In genomic region chr17:64008830-64009229, GRCh38 we compare ENCODE assay signal across 21 cellular contexts. TPM values are rescaled to one million over a fixed set of nuclear protein-coding genes. Genes with fewer than 3 reads are reported as not detected.
DNase-seq lines count a peak whose midpoint lies in the region; ATAC-seq and TF ChIP-seq lines count a peak whose summit lies in the region.
"Had no signal": no experiment of that assay in that cellular context is flagged by ENCODE, and none has a peak within 500 bp of the region (broad histone marks: within the 10 kb centered on the region; RNA-seq: fewer than 3 reads in every experiment).

No MANE protein-coding gene starts in this region.

- H3K4me3 Mint-ChIP-seq in HFFc6, result no peak overlapping the region
- H3K4me3 Mint-ChIP-seq in effector memory CD8-positive, alpha-beta T cell, result peak overlapping the region in 1 of 2 donors; percentile 7

- no peaks in the 10 kb centered on the region for H3K27me3 ChIP-seq in spleen (replicated peaks in 1 of 7)
- no peaks in the 10 kb centered on the region for H3K27me3 ChIP-seq in uterus
- H3K27me3 ChIP-seq: transverse colon had no signal

- no peak overlapping the region for H3K4me3 ChIP-seq in spleen
- H3K4me3 ChIP-seq in uterus, result no peak overlapping the region
- H3K4me3 ChIP-seq: A549, transverse colon had no signal

- H3K36me3 Mint-ChIP-seq in HFFc6 (ENCODE audit: low read depth), result no peaks in the 10 kb centered on the region; the same call in 1 of the 2 replicates
- H3K36me3 Mint-ChIP-seq in effector memory CD8-positive, alpha-beta T cell (ENCODE audit: insufficient read depth), result peaks cover 48% of the 10 kb centered on the region

- 33 to 52% (median 46%) methylated on average over 4 of the region's 4 CpGs for WGBS in spleen, 5 donors

- DNase-seq in activated CD8-positive, alpha-beta memory T cell treated with anti-CD3 and anti-CD28 coated beads for 24 hours, result peak; percentile 44
- DNase-seq in activated CD8-positive, alpha-beta memory T cell treated with anti-CD3 and anti-CD28 coated beads, Interleukin-2, amount 50 U/mL, for 4 hours, result no peak
- no peak for DNase-seq in HFFc6
- DNase-seq in effector memory CD8-positive, alpha-beta T cell, result no peak
- DNase-seq in spleen, result no peak
- no peak for DNase-seq in ureter (ENCODE audit: low spot score)
- DNase-seq in SW 1271 (lab: John Stamatoyannopoulos, UW), result no peak
- DNase-seq in uterus, result no peak
- DNase-seq: activated CD4-positive, alpha-beta T cell treated with anti-CD3 and anti-CD28 coated beads for 4 hours; cerebellar nuclear complex; glutamatergic neuron; kidney; MM.1S; NCI-H2081 treated with DMSO at 0.1 percent for 48 hours; NCI-H69; transverse colon had no signal

- TF ChIP-seq CTCF in HFFc6 (IDR thresholded peaks at IDR 0.05), result no peak
- no peak for TF ChIP-seq CTCF in spleen (IDR thresholded peaks at IDR 0.05 in 8 of 11, conservative IDR thresholded peaks at IDR 0.05 in 3 of 11)
- TF ChIP-seq CTCF in uterus (IDR thresholded peaks at IDR 0.05), result no peak

- H3K4me1 ChIP-seq in spleen, result peaks cover 32 to 100% (median 75%) of the 10 kb centered on the region in 6 donors
- no peaks in the 10 kb centered on the region for H3K4me1 ChIP-seq in uterus

- H3K4me1 Mint-ChIP-seq in HFFc6 (ENCODE audit: low read depth), result peaks cover 49% of the 10 kb centered on the region
- H3K4me1 Mint-ChIP-seq in effector memory CD8-positive, alpha-beta T cell (ENCODE audit: low read depth in 2 of 2), result peaks cover 43 to 52% of the 10 kb centered on the region in 2 donors

- intact Hi-C loops in spleen (cut with DNase I; ENCODE audit: low total_unique reads), result no loop called here
- intact Hi-C loops in uterus (cut with DNase I; ENCODE audit: low total_unique reads), result no loop called here

- H3K9me3 Mint-ChIP-seq in HFFc6, result no peaks in the 10 kb centered on the region
- H3K9me3 Mint-ChIP-seq in effector memory CD8-positive, alpha-beta T cell, result no peaks in the 10 kb centered on the region
- H3K9me3 Mint-ChIP-seq: activated naive CD4-positive, alpha-beta T cell treated with anti-CD3 and anti-CD28 coated beads, Interleukin-2, amount 50 U/mL, for 72 hours had no signal

- H3K27ac ChIP-seq in spleen, result peak overlapping the region in 7 of 8 donors; percentile 56 to 89 (median 83)
- H3K27ac ChIP-seq in uterus, result peak overlapping the region in 1 of 2 donors; percentile 46
- H3K27ac ChIP-seq: transverse colon had no signal

- H3K27ac Mint-ChIP-seq in HFFc6, result peak overlapping the region; percentile 61; the same call in 1 of the 2 replicates
- peak overlapping the region; percentile 82 to 100 for H3K27ac Mint-ChIP-seq in effector memory CD8-positive, alpha-beta T cell
- H3K27ac Mint-ChIP-seq: progenitor cell of endocrine pancreas had no signal

- H3K9me3 ChIP-seq in spleen (no peaks in the 10 kb centered on the region), uterus (no peaks in the 10 kb centered on the region)
- H3K9me3 ChIP-seq: A549, transverse colon had no signal

- H3K27me3 Mint-ChIP-seq in HFFc6 (ENCODE audit: insufficient read depth), result peaks cover 4% of the 10 kb centered on the region
- no peaks in the 10 kb centered on the region for H3K27me3 Mint-ChIP-seq in effector memory CD8-positive, alpha-beta T cell

- no peak for ATAC-seq in effector memory CD8-positive, alpha-beta T cell (replicated peaks)

- no peak for TF ChIP-seq POLR2A in spleen (IDR thresholded peaks at IDR 0.05)
- no peak for TF ChIP-seq POLR2A in uterus (IDR thresholded peaks at IDR 0.05)

- H3K36me3 ChIP-seq in spleen (peaks cover 0 to 70% (median 18%) of the 10 kb centered on the region in 6 donors), uterus (no peaks in the 10 kb centered on the region)
- H3K36me3 ChIP-seq: transverse colon had no signal

RNA-seq across cellular contexts. Expression of gene PRR29, which starts 10.7 kb away (rescaled TPM):
- total RNA-seq in HFFc6 (2021; fragmentation: NEBNext Ultra II Directional; extraction: Animal tissue kit (Norgen Biotek cat#: 25700)), result under 1 TPM in 3 of 6 experiments, not detected in 3; 0.17 to 0.27 (median 0.19) TPM
- total RNA-seq in spleen, result 1 to 10 TPM; 1.6 to 9.1 (median 3.5) TPM
- polyA plus RNA-seq in spleen, result 1 to 10 TPM in 1 of 3 donors, under 1 TPM in 2; 0.65 to 3.6 (median 0.73) TPM
- 3.5 TPM for total RNA-seq in ureter
- 1 to 10 TPM in 2 of 4 donors, under 1 TPM in 1, not detected in 1; 0.29 to 2.8 (median 1.5) TPM for total RNA-seq in uterus
- total RNA-seq: transverse colon had no signal

RNA-seq across cellular contexts. Expression of gene ICAM2, which starts 11.6 kb away (rescaled TPM):
- total RNA-seq in HFFc6 (2021; fragmentation: NEBNext Ultra II Directional; extraction: Animal tissue kit (Norgen Biotek cat#: 25700)), result 1 to 10 TPM in 4 of 6 experiments, under 1 TPM in 2; 0.91 to 2.5 (median 1.3) TPM
- total RNA-seq in spleen (100 to 1,000 TPM; 136 to 412 (median 275) TPM), ureter (39.0 TPM), uterus (100 to 1,000 TPM in 1 of 4 donors, 10 to 100 TPM in 3; 20.6 to 108 (median 42.4) TPM)
- polyA plus RNA-seq in spleen, result 100 to 1,000 TPM in 1 of 3 donors, 10 to 100 TPM in 2; 79.2 to 108 (median 86.7) TPM
- polyA plus RNA-seq: A549 had no signal

RNA-seq across cellular contexts. Expression of gene SCN4A, which starts 36.1 kb away (rescaled TPM):
- total RNA-seq in HFFc6 (2021; fragmentation: NEBNext Ultra II Directional; extraction: Animal tissue kit (Norgen Biotek cat#: 25700)), result not detected
- 1 to 10 TPM in 5 of 7 donors, under 1 TPM in 2; 0.54 to 4.0 (median 1.3) TPM for total RNA-seq in spleen
- under 1 TPM; 0.14 to 0.70 (median 0.26) TPM for polyA plus RNA-seq in spleen
- total RNA-seq in ureter, result 2.2 TPM
- under 1 TPM in 2 of 4 donors, not detected in 2; 0.14 to 0.24 TPM for total RNA-seq in uterus
- total RNA-seq: epithelial cell of proximal tubule, HT1080 had no signal

Comparison
In these comparisons a context has a peak if more than half of its experiments do, and no peak if none do; other contexts are left out.
1. RNA of gene ICAM2, which starts 11.6 kb away (total RNA-seq): 136 to 412 TPM in spleen, 20.6 to 108 TPM in uterus and 39.0 TPM in ureter (single experiment); 0.91 to 2.5 TPM in HFFc6; every median in the first group is over 4 times any median in the second.